22 cellular contexts compared by ENCODE assay signal in the genomic region with DNA sequence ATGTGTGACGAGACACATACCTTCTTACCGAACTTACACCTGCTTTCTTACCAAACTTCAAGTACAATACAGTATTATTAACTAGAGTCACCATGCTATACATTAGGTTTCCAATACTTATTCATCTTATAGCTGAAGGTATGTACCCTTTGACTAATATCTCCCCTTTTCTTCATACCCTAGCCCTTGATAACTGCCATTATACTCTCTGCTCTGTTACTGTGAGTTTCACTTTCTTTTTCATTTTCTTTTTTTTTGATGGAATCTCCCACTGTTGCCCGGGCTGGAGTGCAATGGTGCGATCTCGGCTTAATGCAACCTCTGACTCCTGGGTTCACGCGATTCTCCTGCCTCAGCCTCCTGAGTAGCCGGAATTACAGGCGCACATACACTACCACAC. TPM values are rescaled to one million over a fixed set of nuclear protein-coding genes. Genes with fewer than 3 reads are reported as not detected.
DNase-seq lines count a peak whose midpoint lies in the region; ATAC-seq, FAIRE-seq and TF ChIP-seq lines count a peak whose summit lies in the region.
"Had no signal": no experiment of that assay in that cellular context is flagged by ENCODE, and none has a peak within 500 bp of the region (broad histone marks: within the 10 kb centered on the region; RNA-seq: fewer than 3 reads in every experiment).

No MANE protein-coding gene starts in this region.

- H4K20me1 ChIP-seq in PC-9 (ENCODE audit: insufficient read depth), result no peaks in the 10 kb centered on the region
- H4K20me1 ChIP-seq: BLaER1 had no signal

- H3F3A ChIP-seq in PC-9 (ENCODE audit: insufficient read depth, low read depth), result no peaks in the 10 kb centered on the region; the same call in 1 of the 2 replicates

- H3K4me2 ChIP-seq in PC-9, result peak overlapping the region; percentile 44; the same call in 1 of the 2 replicates
- H3K4me2 ChIP-seq: BLaER1, GM23338 had no signal

- H3K4me1 Mint-ChIP-seq in activated naive CD8-positive, alpha-beta T cell treated with anti-CD3 and anti-CD28 coated beads, Interleukin-2, amount 10 ng/mL, durations not matched to agents 7 days and 5 days, result peaks cover 7% of the 10 kb centered on the region
- H3K4me1 Mint-ChIP-seq in activated naive CD8-positive, alpha-beta T cell treated with anti-CD3 and anti-CD28 coated beads, Interleukin-2, amount 50 U/mL, for 24 hours, result no peaks in the 10 kb centered on the region
- H3K4me1 Mint-ChIP-seq in stimulated activated memory B cell treated with anti-CD40 and anti-IgM and Interleukin-4, amounts not matched to agents 10 μg/mL and 1 μg/mL and 100 μg/mL, for 72 hours, result no peaks in the 10 kb centered on the region
- H3K4me1 Mint-ChIP-seq: GM23338 had no signal

- CTCF ChIA-PET in PC-9 (lab: Charles Lee), result no interaction called here

- intact Hi-C loops in PC-9 (cut with micrococcal nuclease; ENCODE audit: unreplicated experiment), result no loop called here

- no peak for ATAC-seq in activated naive CD8-positive, alpha-beta T cell treated with anti-CD3 and anti-CD28 coated beads, Interleukin-2, amount 10 ng/mL, durations not matched to agents 7 days and 5 days (ENCODE audit: low read depth)
- no peak for ATAC-seq in activated naive CD8-positive, alpha-beta T cell treated with anti-CD3 and anti-CD28 coated beads, Interleukin-2, amount 50 U/mL, for 24 hours
- no peak for ATAC-seq in stimulated activated memory B cell treated with anti-CD40 and anti-IgM and Interleukin-4, amounts not matched to agents 10 μg/mL and 1 μg/mL and 100 μg/mL, for 72 hours
- ATAC-seq: CD8-positive, alpha-beta T cell; GM23338; Right ventricle myocardium inferior had no signal

- no peaks in the 10 kb centered on the region for H3K36me3 ChIP-seq in PC-9 (ENCODE audit: low read depth)
- H3K36me3 ChIP-seq: BLaER1, HAP-1, MG63 had no signal

- POLR2A ChIA-PET in activated naive CD8-positive, alpha-beta T cell treated with anti-CD3 and anti-CD28 coated beads, Interleukin-2, amount 10 ng/mL, durations not matched to agents 7 days and 5 days (lab: Charles Lee), result interaction anchor here (0.6 kb wide), 1 partner anchor 550 kb away, joined by 3 read pairs; no protein-coding TSS in a partner anchor
- POLR2A ChIA-PET in PC-9 (lab: Charles Lee; ENCODE audit: unreplicated experiment), result no interaction called here

- no peaks in the 10 kb centered on the region for H3K9me3 ChIP-seq in PC-9 (ENCODE audit: insufficient read depth, low read depth)
- H3K9me3 ChIP-seq: HAP-1, MG63 had no signal

- H3K27me3 ChIP-seq in PC-9 (ENCODE audit: insufficient read depth, low read depth), result peaks cover 32% of the 10 kb centered on the region; the same call in 1 of the 2 replicates
- H3K27me3 ChIP-seq: MG63 had no signal

- H2AFZ ChIP-seq in PC-9, result no peak overlapping the region
- H2AFZ ChIP-seq: GM23338 had no signal

- H3K9me3 Mint-ChIP-seq in activated naive CD8-positive, alpha-beta T cell treated with anti-CD3 and anti-CD28 coated beads, Interleukin-2, amount 10 ng/mL, durations not matched to agents 7 days and 5 days, result no peaks in the 10 kb centered on the region
- H3K9me3 Mint-ChIP-seq in activated naive CD8-positive, alpha-beta T cell treated with anti-CD3 and anti-CD28 coated beads, Interleukin-2, amount 50 U/mL, for 24 hours, result no peaks in the 10 kb centered on the region
- H3K9me3 Mint-ChIP-seq in stimulated activated memory B cell treated with anti-CD40 and anti-IgM and Interleukin-4, amounts not matched to agents 10 μg/mL and 1 μg/mL and 100 μg/mL, for 72 hours, result peaks cover 3% of the 10 kb centered on the region
- H3K9me3 Mint-ChIP-seq: CD8-positive, alpha-beta T cell; GM23338 had no signal

- no TSS peak for BruUV-seq in PC-9 (replicated peaks; lab: Mats Ljungman, UMichigan)

- no peaks in the 10 kb centered on the region for H3K9me2 ChIP-seq in PC-9 (ENCODE audit: insufficient read depth)

- FAIRE-seq in GM19239 (lab: Jason Lieb, UNC), result peak; percentile 52

- no peak overlapping the region for H3K27ac Mint-ChIP-seq in activated naive CD8-positive, alpha-beta T cell treated with anti-CD3 and anti-CD28 coated beads, Interleukin-2, amount 10 ng/mL, durations not matched to agents 7 days and 5 days
- H3K27ac Mint-ChIP-seq in activated naive CD8-positive, alpha-beta T cell treated with anti-CD3 and anti-CD28 coated beads, Interleukin-2, amount 50 U/mL, for 24 hours, result no peak overlapping the region
- H3K27ac Mint-ChIP-seq in stimulated activated memory B cell treated with anti-CD40 and anti-IgM and Interleukin-4, amounts not matched to agents 10 μg/mL and 1 μg/mL and 100 μg/mL, for 72 hours, result peak overlapping the region; percentile 30
- H3K27ac Mint-ChIP-seq: CD8-positive, alpha-beta T cell; GM23338 had no signal

- no peaks in the 10 kb centered on the region for H3K27me3 Mint-ChIP-seq in activated naive CD8-positive, alpha-beta T cell treated with anti-CD3 and anti-CD28 coated beads, Interleukin-2, amount 10 ng/mL, durations not matched to agents 7 days and 5 days
- H3K27me3 Mint-ChIP-seq in activated naive CD8-positive, alpha-beta T cell treated with anti-CD3 and anti-CD28 coated beads, Interleukin-2, amount 50 U/mL, for 24 hours, result no peaks in the 10 kb centered on the region
- H3K27me3 Mint-ChIP-seq in stimulated activated memory B cell treated with anti-CD40 and anti-IgM and Interleukin-4, amounts not matched to agents 10 μg/mL and 1 μg/mL and 100 μg/mL, for 72 hours, result no peaks in the 10 kb centered on the region

- no peaks in the 10 kb centered on the region for H3K4me1 ChIP-seq in PC-9 (replicated peaks; ENCODE audit: insufficient read depth)
- H3K4me1 ChIP-seq: BLaER1, HAP-1 had no signal

- peaks cover 2% of the 10 kb centered on the region for H3K36me3 Mint-ChIP-seq in activated naive CD8-positive, alpha-beta T cell treated with anti-CD3 and anti-CD28 coated beads, Interleukin-2, amount 10 ng/mL, durations not matched to agents 7 days and 5 days
- no peaks in the 10 kb centered on the region for H3K36me3 Mint-ChIP-seq in activated naive CD8-positive, alpha-beta T cell treated with anti-CD3 and anti-CD28 coated beads, Interleukin-2, amount 50 U/mL, for 24 hours (ENCODE audit: low read depth)
- no peaks in the 10 kb centered on the region for H3K36me3 Mint-ChIP-seq in stimulated activated memory B cell treated with anti-CD40 and anti-IgM and Interleukin-4, amounts not matched to agents 10 μg/mL and 1 μg/mL and 100 μg/mL, for 72 hours
- H3K36me3 Mint-ChIP-seq: CD8-positive, alpha-beta T cell had no signal

- no peak for TF ChIP-seq CTCF in PC-9 (conservative IDR thresholded peaks at IDR 0.05)

- DNase-seq in activated naive CD8-positive, alpha-beta T cell treated with anti-CD3 and anti-CD28 coated beads, Interleukin-2, amount 10 ng/mL, durations not matched to agents 7 days and 5 days, result no peak
- no peak for DNase-seq in activated naive CD8-positive, alpha-beta T cell treated with anti-CD3 and anti-CD28 coated beads, Interleukin-2, amount 50 U/mL, for 24 hours
- DNase-seq in GM19239 (ENCODE audit: insufficient read length, low spot score) (no peak), PC-9 (no peak), NK-92 (lab: John Stamatoyannopoulos, UW; ENCODE audit: unreplicated experiment) (no peak), retina (no peak)
- DNase-seq: CD8-positive, alpha-beta T cell; MG63; NCI-H1092 treated with DMSO at 0.1 percent for 48 hours; NCI-H146; NCI-H2029; NCI-H2227 treated with DMSO at 0.1 percent for 48 hours; NCI-H510A; NK-92 treated with Interleukin-12 subunit alpha and Interleukin-12 subunit beta, amount 100 ng/mL, for 24 hours had no signal

- H3K4me3 ChIP-seq in PC-9, result no peak overlapping the region
- H3K4me3 ChIP-seq: BLaER1, GM23338, HAP-1, MG63 had no signal

- no peaks in the 10 kb centered on the region for H3K79me2 ChIP-seq in PC-9 (ENCODE audit: low read depth)

- H3K27ac ChIP-seq in PC-9, result no peak overlapping the region
- H3K27ac ChIP-seq: BLaER1 had no signal

- H3K4me3 Mint-ChIP-seq in activated naive CD8-positive, alpha-beta T cell treated with anti-CD3 and anti-CD28 coated beads, Interleukin-2, amount 10 ng/mL, durations not matched to agents 7 days and 5 days, result peak overlapping the region; percentile 27
- H3K4me3 Mint-ChIP-seq in activated naive CD8-positive, alpha-beta T cell treated with anti-CD3 and anti-CD28 coated beads, Interleukin-2, amount 50 U/mL, for 24 hours, result no peak overlapping the region
- no peak overlapping the region for H3K4me3 Mint-ChIP-seq in stimulated activated memory B cell treated with anti-CD40 and anti-IgM and Interleukin-4, amounts not matched to agents 10 μg/mL and 1 μg/mL and 100 μg/mL, for 72 hours
- H3K4me3 Mint-ChIP-seq: CD8-positive, alpha-beta T cell; GM23338 had no signal

RNA-seq across cellular contexts. Expression of a gene that starts 3.4 kb away (rescaled TPM):
- total RNA-seq in activated naive CD8-positive, alpha-beta T cell treated with anti-CD3 and anti-CD28 coated beads, Interleukin-2, amount 10 ng/mL, durations not matched to agents 7 days and 5 days, result under 1 TPM; 0.17 TPM
- not detected in 2 replicates for total RNA-seq in PC-9 (2021)
- total RNA-seq: CD8-positive, alpha-beta T cell; G401; LHCN-M2; Right ventricle myocardium inferior; SK-MEL-5 had no signal

RNA-seq across cellular contexts. Expression of a gene that starts 58.9 kb away (rescaled TPM):
- 1 to 10 TPM; 5.7 to 6.3 TPM for total RNA-seq in activated naive CD8-positive, alpha-beta T cell treated with anti-CD3 and anti-CD28 coated beads, Interleukin-2, amount 10 ng/mL, durations not matched to agents 7 days and 5 days
- not detected in 2 replicates for total RNA-seq in PC-9 (2021)
- total RNA-seq: G401, LHCN-M2 had no signal
